9 cellular contexts compared by ENCODE assay signal in genomic region chr22:38080847-38081635, GRCh38. TPM values are rescaled to one million over a fixed set of nuclear protein-coding genes. Genes with fewer than 3 reads are reported as not detected.
DNase-seq lines count a peak whose midpoint lies in the region; ATAC-seq and TF ChIP-seq lines count a peak whose summit lies in the region.
"Had no signal": no experiment of that assay in that cellular context is flagged by ENCODE, and none has a peak within 500 bp of the region (broad histone marks: within the 10 kb centered on the region; RNA-seq: fewer than 3 reads in every experiment).

No MANE protein-coding gene starts in this region.

- H3K4me1 ChIP-seq in GM23248 (ENCODE audit: insufficient read depth) (no peaks in the 10 kb centered on the region), sigmoid colon (peaks cover 0 to 25% (median 24%) of the 10 kb centered on the region in 4 donors)

- no peaks in the 10 kb centered on the region for H3K36me3 ChIP-seq in GM23248 (ENCODE audit: low read depth)
- H3K36me3 ChIP-seq in sigmoid colon: no peaks in the 10 kb centered on the region

- peak overlapping the region; percentile 32 for H3K4me2 ChIP-seq in GM23248 (ENCODE audit: unreplicated experiment)

- H3K36me3 Mint-ChIP-seq in activated naive CD8-positive, alpha-beta T cell treated with anti-CD3 and anti-CD28 coated beads for 36 hours: peaks cover 3% of the 10 kb centered on the region

- TF ChIP-seq POLR2A in sigmoid colon (IDR thresholded peaks at IDR 0.05): no peak

- H3K9me2 ChIP-seq in GM23248 (ENCODE audit: insufficient read depth): no peaks in the 10 kb centered on the region

- no peaks in the 10 kb centered on the region for H4K20me1 ChIP-seq in GM23248 (ENCODE audit: insufficient read depth)

- TF ChIP-seq CTCF in sigmoid colon (IDR thresholded peaks at IDR 0.05): no peak

- no peak overlapping the region for H3K4me3 Mint-ChIP-seq in activated naive CD8-positive, alpha-beta T cell treated with anti-CD3 and anti-CD28 coated beads for 36 hours
- H3K4me3 Mint-ChIP-seq: T-helper 1 cell treated with Interleukin-12 subunit alpha and Interleukin-12 subunit beta and Interleukin-4 antibody, amounts not matched to agents 30 μg/mL and 1 μg/mL, for 36 hours had no signal

- intact Hi-C loops in left ventricle myocardium superior (cut with micrococcal nuclease) (no loop called here), sigmoid colon (cut with DNase I) (no loop called here)

- no peak overlapping the region for H3K9ac ChIP-seq in GM23248

- no peak for TF ChIP-seq EP300 in sigmoid colon (IDR thresholded peaks at IDR 0.05)

- H3K4me3 ChIP-seq in GM23248: peak overlapping the region; percentile 45
- H3K4me3 ChIP-seq in sigmoid colon: peak overlapping the region in 3 of 4 donors; percentile 30 to 41 (median 40)

- WGBS in GM23248 (ENCODE audit: low coverage in 1 of 2, low lambda C conversion rate in 2 of 2, missing lambda C conversion rate in 2 of 2), 2 experiments: 5 to 10% methylated on average over 72 to 75 of the region's 110 CpGs
- 6 to 8% methylated on average over 110 of the region's 110 CpGs for WGBS in sigmoid colon, 2 donors

- in situ Hi-C loops in GM23248 (cut with MboI): no loop called here

- H3K9me3 ChIP-seq in GM23248 (ENCODE audit: low read depth) (no peaks in the 10 kb centered on the region), sigmoid colon (no peaks in the 10 kb centered on the region)

- no peak overlapping the region for H3K27ac ChIP-seq in GM23248
- no peak overlapping the region for H3K27ac ChIP-seq in sigmoid colon

- H3K27me3 Mint-ChIP-seq in activated naive CD8-positive, alpha-beta T cell treated with anti-CD3 and anti-CD28 coated beads for 36 hours: peaks cover 21% of the 10 kb centered on the region

- H2AFZ ChIP-seq in GM23248: peak overlapping the region; percentile 71

- ATAC-seq in left ventricle myocardium superior (peak; percentile 75), GM21390 (IDR thresholded peaks at IDR 0.05; ENCODE audit: unreplicated experiment) (no peak), HG02852 (IDR thresholded peaks at IDR 0.05; ENCODE audit: unreplicated experiment) (no peak)

- no peaks in the 10 kb centered on the region for H3F3A ChIP-seq in GM23248 (ENCODE audit: insufficient read depth)

- peaks cover 4% of the 10 kb centered on the region for H3K4me1 Mint-ChIP-seq in activated naive CD8-positive, alpha-beta T cell treated with anti-CD3 and anti-CD28 coated beads for 36 hours

- H3K27me3 ChIP-seq in GM23248 (replicated peaks; ENCODE audit: insufficient read depth) (no peaks in the 10 kb centered on the region), sigmoid colon (peaks cover 17 to 47% (median 43%) of the 10 kb centered on the region in 3 donors)

- H3K9me3 Mint-ChIP-seq in activated naive CD8-positive, alpha-beta T cell treated with anti-CD3 and anti-CD28 coated beads for 36 hours: no peaks in the 10 kb centered on the region
- H3K9me3 Mint-ChIP-seq: T-helper 1 cell treated with Interleukin-12 subunit alpha and Interleukin-12 subunit beta and Interleukin-4 antibody, amounts not matched to agents 30 μg/mL and 1 μg/mL, for 36 hours had no signal

- H3K79me2 ChIP-seq in GM23248 (ENCODE audit: insufficient read depth): no peaks in the 10 kb centered on the region

- DNase-seq in GM23248: peak; percentile 67
- peak; percentile 34 for DNase-seq in activated naive CD8-positive, alpha-beta T cell treated with anti-CD3 and anti-CD28 coated beads for 36 hours
- DNase-seq in left ventricle myocardium superior: peak; percentile 64
- no peak for DNase-seq in sigmoid colon
- DNase-seq in DMS79 (lab: John Stamatoyannopoulos, UW): no peak
- no peak for DNase-seq in activated CD8-positive, alpha-beta memory T cell treated with anti-CD3 and anti-CD28 coated beads for 24 hours

- no peak overlapping the region for H3K27ac Mint-ChIP-seq in activated naive CD8-positive, alpha-beta T cell treated with anti-CD3 and anti-CD28 coated beads for 36 hours
- H3K27ac Mint-ChIP-seq: T-helper 1 cell treated with Interleukin-12 subunit alpha and Interleukin-12 subunit beta and Interleukin-4 antibody, amounts not matched to agents 30 μg/mL and 1 μg/mL, for 36 hours had no signal

RNA-seq across cellular contexts. Expression of gene SLC16A8, which starts 2.9 kb away (rescaled TPM):
- 0.51 and 1.4 TPM in 2 replicates for total RNA-seq in GM23248 (2014; rRNA removed; shearing (Covaris generic))
- polyA plus RNA-seq in GM23248 (2016; fragmentation: Nextera tagmentation; extraction: Ambion mirVana) (0.52 and 1.3 TPM in 2 replicates), sigmoid colon (under 1 TPM in 1 of 3 donors, not detected in 2; 0.20 TPM)
- total RNA-seq in activated naive CD8-positive, alpha-beta T cell treated with anti-CD3 and anti-CD28 coated beads for 36 hours: not detected
- total RNA-seq in left ventricle myocardium superior (not detected), sigmoid colon (under 1 TPM in 2 of 4 donors, not detected in 2; 0.55 to 0.71 TPM)

RNA-seq across cellular contexts. Expression of gene PICK1, which starts 23.8 kb away (rescaled TPM):
- total RNA-seq in GM23248 (2014; rRNA removed; shearing (Covaris generic)): 12.4 and 14.4 TPM in 2 replicates
- polyA plus RNA-seq in GM23248 (2016; fragmentation: Nextera tagmentation; extraction: Ambion mirVana) (8.1 and 8.4 TPM in 2 replicates), sigmoid colon (10 to 100 TPM; 21.0 to 38.9 (median 25.4) TPM)
- total RNA-seq in activated naive CD8-positive, alpha-beta T cell treated with anti-CD3 and anti-CD28 coated beads for 36 hours: 10 to 100 TPM; 19.3 TPM
- total RNA-seq in left ventricle myocardium superior (26.5 TPM), sigmoid colon (10 to 100 TPM; 14.3 to 21.7 (median 17.2) TPM)

RNA-seq across cellular contexts. Expression of gene BAIAP2L2, which starts 29.4 kb away (rescaled TPM):
- 12.6 and 24.3 TPM in 2 replicates for total RNA-seq in GM23248 (2014; rRNA removed; shearing (Covaris generic))
- polyA plus RNA-seq in GM23248 (2016; fragmentation: Nextera tagmentation; extraction: Ambion mirVana): 13.2 and 13.4 TPM in 2 replicates
- total RNA-seq in activated naive CD8-positive, alpha-beta T cell treated with anti-CD3 and anti-CD28 coated beads for 36 hours: under 1 TPM; 0.20 to 0.39 TPM
- 0.15 TPM for total RNA-seq in left ventricle myocardium superior
- total RNA-seq in sigmoid colon: under 1 TPM; 0.16 to 0.71 (median 0.27) TPM
- polyA plus RNA-seq in sigmoid colon: 10 to 100 TPM; 25.8 to 48.7 (median 34.7) TPM

Comparison
In these comparisons a context has a peak if more than half of its experiments do, and no peak if none do; other contexts are left out.
1. DNase-seq: peak in GM23248 (single experiment), activated naive CD8-positive, alpha-beta T cell treated with anti-CD3 and anti-CD28 coated beads for 36 hours (single experiment) and left ventricle myocardium superior (single experiment); none in sigmoid colon (single experiment), DMS79 (single experiment) and activated CD8-positive, alpha-beta memory T cell treated with anti-CD3 and anti-CD28 coated beads for 24 hours (single experiment).